18 cellular contexts compared by ENCODE assay signal in the genomic region with DNA sequence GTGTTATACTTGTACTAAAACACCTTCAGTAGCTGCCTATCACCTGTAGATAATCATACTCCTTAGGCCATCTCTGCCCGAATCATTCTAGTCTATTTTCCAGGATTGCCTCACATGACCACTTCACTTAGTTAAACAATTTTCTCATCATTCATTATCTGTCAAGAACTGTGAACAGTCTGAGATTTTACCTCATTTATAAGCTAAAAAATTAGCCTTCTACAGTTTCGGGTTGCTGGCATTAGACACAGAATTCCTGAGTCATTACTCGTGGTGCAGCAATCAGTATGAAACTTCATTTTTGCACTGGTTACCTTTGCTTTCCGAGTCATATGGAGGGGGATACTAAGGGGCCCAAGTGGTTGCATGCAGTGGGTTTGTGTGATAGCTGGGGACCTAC. TPM values are rescaled to one million over a fixed set of nuclear protein-coding genes. Genes with fewer than 3 reads are reported as not detected.
DNase-seq lines count a peak whose midpoint lies in the region; ATAC-seq and TF ChIP-seq lines count a peak whose summit lies in the region.
"Had no signal": no experiment of that assay in that cellular context is flagged by ENCODE, and none has a peak within 500 bp of the region (broad histone marks: within the 10 kb centered on the region; RNA-seq: fewer than 3 reads in every experiment).

No MANE protein-coding gene starts in this region.

- no peaks in the 10 kb centered on the region for H3K27me3 Mint-ChIP-seq in chondrocyte (ENCODE audit: low read depth)
- peaks cover 2 to 13% (median 5%) of the 10 kb centered on the region in 5 donors for H3K27me3 Mint-ChIP-seq in naive thymus-derived CD4-positive, alpha-beta T cell
- H3K27me3 Mint-ChIP-seq: progenitor cell of endocrine pancreas had no signal

- POLR2A ChIA-PET in naive thymus-derived CD4-positive, alpha-beta T cell (lab: Charles Lee) = no interaction called here

- TF ChIP-seq CTCF in AG10803 (conservative IDR thresholded peaks at IDR 0.05; ENCODE audit: low read length) (no peak), chondrocyte (IDR thresholded peaks at IDR 0.05) (no peak)

- no peaks in the 10 kb centered on the region for H3K36me3 ChIP-seq in MG63
- no peaks in the 10 kb centered on the region for H3K36me3 ChIP-seq in naive thymus-derived CD4-positive, alpha-beta T cell (ENCODE audit: control insufficient read depth in 2 of 3, insufficient read depth in 3 of 3, low read length in 3 of 3)

- no peak overlapping the region for H3K4me3 Mint-ChIP-seq in chondrocyte (ENCODE audit: unreplicated experiment)
- no peak overlapping the region for H3K4me3 Mint-ChIP-seq in naive thymus-derived CD4-positive, alpha-beta T cell
- H3K4me3 Mint-ChIP-seq: activated CD4-positive, alpha-beta T cell treated with anti-CD3 and anti-CD28 coated beads for 36 hours; endodermal cell; stimulated activated effector memory CD8-positive, alpha-beta T cell treated with anti-CD3 and anti-CD28 coated beads, Interleukin-12 subunit alpha, Interleukin-12 subunit beta, amount 100 ng/mL, for 72 hours had no signal

- no peaks in the 10 kb centered on the region for H3K4me1 ChIP-seq in naive thymus-derived CD4-positive, alpha-beta T cell (ENCODE audit: control insufficient read depth in 2 of 2, insufficient read depth in 2 of 2, low read length in 2 of 2)
- H3K4me1 ChIP-seq: body of pancreas had no signal

- CTCF ChIA-PET in naive thymus-derived CD4-positive, alpha-beta T cell (lab: Charles Lee) = no interaction called here

- H3K27ac ChIP-seq in naive thymus-derived CD4-positive, alpha-beta T cell (ENCODE audit: low read depth, low read length) = no peak overlapping the region
- H3K27ac ChIP-seq: body of pancreas had no signal

- H3K4me3 ChIP-seq in AG10803 (ENCODE audit: low read length) (no peak overlapping the region), MG63 (no peak overlapping the region)
- H3K4me3 ChIP-seq in naive thymus-derived CD4-positive, alpha-beta T cell (ENCODE audit: low read length) = no peak overlapping the region
- H3K4me3 ChIP-seq: body of pancreas, GM12878 had no signal

- peaks cover 36% of the 10 kb centered on the region for H3K4me1 Mint-ChIP-seq in chondrocyte (ENCODE audit: low read depth)
- H3K4me1 Mint-ChIP-seq in naive thymus-derived CD4-positive, alpha-beta T cell = peaks cover 0 to 5% (median 0%) of the 10 kb centered on the region in 7 donors
- H3K4me1 Mint-ChIP-seq: endodermal cell had no signal

- DNase-seq in AG10803 (ENCODE audit: low read depth) = peak; percentile 72
- DNase-seq in MG63 = peak; percentile 27
- no peak for DNase-seq in chondrocyte (ENCODE audit: low spot score)
- DNase-seq in kidney glomerular epithelial cell (lab: John Stamatoyannopoulos, UW) = peak; percentile 74
- DNase-seq in naive thymus-derived CD4-positive, alpha-beta T cell = no peak
- DNase-seq in stimulated activated CD4-positive, alpha-beta T cell treated with anti-CD3 and anti-CD28 coated beads, Interleukin-4, amount 100 ng/mL, for 24 hours = no peak
- DNase-seq in activated effector memory CD4-positive, alpha-beta T cell treated with Interleukin-2 at 50 U/mL for 16 hours = no peak
- DNase-seq: activated CD4-positive, alpha-beta T cell treated with anti-CD3 and anti-CD28 coated beads for 36 hours; activated T-cell treated with anti-CD3 and anti-CD28 coated beads, Interleukin-2, amount 50 U/mL, for 48 hours; body of pancreas; endodermal cell; stimulated activated CD4-positive, alpha-beta T cell treated with anti-CD3 and anti-CD28 coated beads, Interleukin-2, amount 100 ng/mL, for 48 hours; T-helper 1 cell had no signal

- H3K36me3 Mint-ChIP-seq in chondrocyte (ENCODE audit: low read depth) = no peaks in the 10 kb centered on the region
- H3K36me3 Mint-ChIP-seq in naive thymus-derived CD4-positive, alpha-beta T cell = no peaks in the 10 kb centered on the region
- H3K36me3 Mint-ChIP-seq: stimulated activated effector memory CD8-positive, alpha-beta T cell treated with anti-CD3 and anti-CD28 coated beads, Interleukin-12 subunit alpha, Interleukin-12 subunit beta, amount 100 ng/mL, for 72 hours had no signal

- ATAC-seq in GM21423 (IDR thresholded peaks at IDR 0.05; ENCODE audit: unreplicated experiment) = no peak
- ATAC-seq in naive thymus-derived CD4-positive, alpha-beta T cell = no peak
- ATAC-seq: activated CD4-positive, alpha-beta T cell treated with anti-CD3 and anti-CD28 coated beads for 36 hours; body of pancreas; GM12878; stimulated activated effector memory CD8-positive, alpha-beta T cell treated with anti-CD3 and anti-CD28 coated beads, Interleukin-12 subunit alpha, Interleukin-12 subunit beta, amount 100 ng/mL, for 72 hours had no signal

- no peaks in the 10 kb centered on the region for H3K27me3 ChIP-seq in MG63
- no peaks in the 10 kb centered on the region for H3K27me3 ChIP-seq in naive thymus-derived CD4-positive, alpha-beta T cell (ENCODE audit: control insufficient read depth in 2 of 2, insufficient read depth in 2 of 2, low read length in 2 of 2)
- H3K27me3 ChIP-seq: body of pancreas had no signal

- peak overlapping the region; percentile 77 for H3K27ac Mint-ChIP-seq in chondrocyte (ENCODE audit: unreplicated experiment)
- H3K27ac Mint-ChIP-seq in naive thymus-derived CD4-positive, alpha-beta T cell = no peak overlapping the region
- H3K27ac Mint-ChIP-seq: activated CD4-positive, alpha-beta T cell treated with anti-CD3 and anti-CD28 coated beads for 36 hours; endodermal cell; progenitor cell of endocrine pancreas; stimulated activated effector memory CD8-positive, alpha-beta T cell treated with anti-CD3 and anti-CD28 coated beads, Interleukin-12 subunit alpha, Interleukin-12 subunit beta, amount 100 ng/mL, for 72 hours had no signal

- intact Hi-C loops in naive thymus-derived CD4-positive, alpha-beta T cell (cut with micrococcal nuclease) = no loop called here

- H3K9me3 ChIP-seq in MG63 = 0 out of 2 replicates have a peak, but pooled peaks cover 2% of the 10 kb centered on the region
- H3K9me3 ChIP-seq in naive thymus-derived CD4-positive, alpha-beta T cell (ENCODE audit: control insufficient read depth in 2 of 3, low read length in 3 of 3) = no peaks in the 10 kb centered on the region
- H3K9me3 ChIP-seq: body of pancreas had no signal

- peaks cover 3% of the 10 kb centered on the region for H3K9me3 Mint-ChIP-seq in chondrocyte (ENCODE audit: low read depth)
- peaks cover 0 to 6% (median 0%) of the 10 kb centered on the region in 11 donors for H3K9me3 Mint-ChIP-seq in naive thymus-derived CD4-positive, alpha-beta T cell
- H3K9me3 Mint-ChIP-seq: endodermal cell had no signal

RNA-seq across cellular contexts. Expression of a gene that starts 57.6 kb away (rescaled TPM):
- total RNA-seq in MG63 (2014; rRNA removed; shearing (Covaris generic); ENCODE audit: low replicate concordance) = 0.32 TPM in 1 of 2 replicates, not detected in the other
- total RNA-seq in chondrocyte = 0.25 to 0.92 TPM in 2 of 3 replicates, not detected in the other
- not detected for total RNA-seq in naive thymus-derived CD4-positive, alpha-beta T cell
- not detected for polyA plus RNA-seq in naive thymus-derived CD4-positive, alpha-beta T cell
- total RNA-seq: activated CD4-positive, alpha-beta T cell treated with anti-CD3 and anti-CD28 coated beads for 36 hours; OCI-LY7 had no signal

Comparison
In these comparisons a context has a peak if more than half of its experiments do, and no peak if none do; other contexts are left out.
1. DNase-seq: peak in AG10803 (single experiment), MG63 (single experiment) and kidney glomerular epithelial cell (single experiment); none in chondrocyte (single experiment), naive thymus-derived CD4-positive, alpha-beta T cell (0 of 9), stimulated activated CD4-positive, alpha-beta T cell treated with anti-CD3 and anti-CD28 coated beads, Interleukin-4, amount 100 ng/mL, for 24 hours (single experiment) and activated effector memory CD4-positive, alpha-beta T cell treated with Interleukin-2 at 50 U/mL for 16 hours (single experiment).